In genomic region chr1:3273447-3273846, GRCh38 we compare ENCODE assay signal across 20 cellular contexts.
DNase-seq lines count a peak whose midpoint lies in the region; ATAC-seq, FAIRE-seq and TF ChIP-seq lines count a peak whose summit lies in the region.
"Had no signal": no experiment of that assay in that cellular context is flagged by ENCODE, and none has a peak within 500 bp of the region (broad histone marks: within the 10 kb centered on the region; RNA-seq: fewer than 3 reads in every experiment).

No MANE protein-coding gene starts in this region.

- H2BK5ac ChIP-seq in mesenchymal stem cell (ENCODE audit: low read depth, low read length, poor library complexity, severe bottlenecking) (no peak overlapping the region), trophoblast cell (ENCODE audit: low read depth, low read length, poor library complexity) (no peak overlapping the region)

- no peak overlapping the region for H3K23ac ChIP-seq in mesenchymal stem cell (ENCODE audit: low read length in 2 of 2)
- H3K23ac ChIP-seq in trophoblast cell (ENCODE audit: low read length), result peak overlapping the region; percentile 44

- no peak overlapping the region for H3K14ac ChIP-seq in mesenchymal stem cell (ENCODE audit: low read length in 2 of 2)
- H3K14ac ChIP-seq in trophoblast cell (ENCODE audit: low read length), result no peak overlapping the region

- H3K79me2 ChIP-seq in HepG2 (ENCODE audit: insufficient read depth, low read length), result no peaks in the 10 kb centered on the region
- H3K79me2 ChIP-seq in trophoblast cell (ENCODE audit: control insufficient read depth, insufficient read depth, low read length, poor library complexity), result no peaks in the 10 kb centered on the region

- DNase-seq in HepG2 (ENCODE audit: low spot score) (no peak), right lobe of liver (no peak), mesenchymal stem cell (no peak), trophoblast cell (no peak), ureter (ENCODE audit: low spot score) (no peak), endodermal cell (no peak)
- no peak for DNase-seq in activated CD4-positive, alpha-beta T cell treated with anti-CD3 and anti-CD28 coated beads, Interleukin-2, amount 10 ng/mL, durations not matched to agents 24 days and 14 days
- DNase-seq: AML-193; Caco-2; CD4-positive, alpha-beta T cell; H7 had no signal

- H2BK12ac ChIP-seq in mesenchymal stem cell (ENCODE audit: low read length in 2 of 2), result no peak overlapping the region
- H2BK12ac ChIP-seq in trophoblast cell (ENCODE audit: low read length), result no peak overlapping the region

- POLR2A ChIA-PET in HepG2 (lab: Yijun Ruan, JAX), result no interaction called here

- H3K4me1 ChIP-seq in HepG2 (ENCODE audit: insufficient read depth, low read length), result peaks cover 23% of the 10 kb centered on the region; the same call in 1 of the 2 replicates
- no peaks in the 10 kb centered on the region for H3K4me1 ChIP-seq in right lobe of liver
- no peaks in the 10 kb centered on the region for H3K4me1 ChIP-seq in mesenchymal stem cell (ENCODE audit: control insufficient read depth, insufficient read depth, low read depth, low read length)
- H3K4me1 ChIP-seq in trophoblast cell (ENCODE audit: control insufficient read depth in 1 of 2, insufficient read depth in 2 of 2, low read length in 2 of 2), result no peaks in the 10 kb centered on the region
- H3K4me1 ChIP-seq in endodermal cell (ENCODE audit: control insufficient read depth, insufficient read depth, low read length), result no peaks in the 10 kb centered on the region
- H3K4me1 ChIP-seq: A549, Caco-2 had no signal

- no TSS peak for BruUV-seq in HepG2 (replicated peaks; lab: Mats Ljungman, UMichigan)

- H4K12ac ChIP-seq in trophoblast cell (ENCODE audit: low read depth, low read length), result no peak overlapping the region

- 89% methylated on average over 4 of the region's 4 CpGs for WGBS in HepG2 (ENCODE audit: low lambda C conversion rate)
- 87% methylated on average over 3 of the region's 4 CpGs for whole genome bisulfite sequencing in right lobe of liver (ENCODE audit: insufficient coverage, low coverage, low lambda C conversion rate, missing lambda C conversion rate)
- 95% methylated on average over 4 of the region's 4 CpGs for WGBS in mesenchymal stem cell
- WGBS in trophoblast cell (ENCODE audit: extremely low coverage, insufficient coverage, insufficient read length), result no CpG with 5 or more reads among the region's 4 CpGs
- WGBS in endodermal cell (ENCODE audit: insufficient coverage in 1 of 2, insufficient read length in 1 of 2), 2 experiments, result 87 to 92% methylated on average over 2 to 4 of the region's 4 CpGs

- TF ChIP-seq CTCF in HepG2 (CRISPR knock-in tag; IDR thresholded peaks at IDR 0.05) (no peak), right lobe of liver (IDR thresholded peaks at IDR 0.05) (no peak), endodermal cell (conservative IDR thresholded peaks at IDR 0.05) (no peak)

- H4K91ac ChIP-seq in mesenchymal stem cell (ENCODE audit: low read length), result peak overlapping the region; percentile 34
- H4K91ac ChIP-seq in trophoblast cell (ENCODE audit: low read depth, low read length), result no peak overlapping the region

- H4K8ac ChIP-seq in mesenchymal stem cell (ENCODE audit: low read length) (no peak overlapping the region), trophoblast cell (ENCODE audit: low read depth, low read length) (no peak overlapping the region)

- no peaks in the 10 kb centered on the region for H3K4me1 Mint-ChIP-seq in endodermal cell
- no peaks in the 10 kb centered on the region for H3K4me1 Mint-ChIP-seq in activated CD4-positive, alpha-beta T cell treated with anti-CD3 and anti-CD28 coated beads, Interleukin-2, amount 10 ng/mL, durations not matched to agents 24 days and 14 days
- H3K4me1 Mint-ChIP-seq: GM23338 had no signal

- H3K4me3 ChIP-seq in HepG2 (replicated peaks in 1 of 3; ENCODE audit: insufficient read depth in 1 of 3, low read depth in 2 of 3, low read length in 3 of 3) (no peak overlapping the region), right lobe of liver (no peak overlapping the region), mesenchymal stem cell (ENCODE audit: insufficient read depth in 1 of 2, low read depth in 1 of 2, low read length in 2 of 2) (no peak overlapping the region), trophoblast cell (ENCODE audit: low read depth, low read length) (no peak overlapping the region), endodermal cell (ENCODE audit: low read length) (no peak overlapping the region)
- H3K4me3 ChIP-seq: A549, GM23338 had no signal

- H3K27me3 ChIP-seq in HepG2 (ENCODE audit: control insufficient read depth in 1 of 2, insufficient read depth in 2 of 2, low read length in 2 of 2) (peaks cover 1 to 23% of the 10 kb centered on the region in 2 experiments; a peak in 3 of 5 replicates), right lobe of liver (no peaks in the 10 kb centered on the region), mesenchymal stem cell (ENCODE audit: control insufficient read depth in 1 of 2, insufficient read depth in 1 of 2, low read length in 2 of 2) (peaks cover 0 to 70% of the 10 kb centered on the region in 2 experiments), trophoblast cell (ENCODE audit: insufficient read depth, low read length) (no peaks in the 10 kb centered on the region), endodermal cell (ENCODE audit: control insufficient read depth, insufficient read depth, low read length, poor library complexity, severe bottlenecking) (no peaks in the 10 kb centered on the region)

- no peak overlapping the region for H3K4me2 ChIP-seq in HepG2 (ENCODE audit: low read depth, low read length)
- H3K4me2 ChIP-seq in mesenchymal stem cell (ENCODE audit: low read length, poor library complexity, severe bottlenecking), result no peak overlapping the region
- H3K4me2 ChIP-seq in trophoblast cell (ENCODE audit: low read length), result no peak overlapping the region
- H3K4me2 ChIP-seq: A549, GM23338 had no signal

- no peak for TF ChIP-seq EP300 in HepG2 (IDR thresholded peaks at IDR 0.05; ENCODE audit: low read depth in 2 of 2, low read length in 2 of 2)
- TF ChIP-seq EP300 in HepG2 (CRISPR knock-in tag; IDR thresholded peaks at IDR 0.05; ENCODE audit: borderline replicate concordance), result no peak

- H3K9ac ChIP-seq in HepG2 (ENCODE audit: insufficient read depth, low read depth, low read length) (no peak overlapping the region), mesenchymal stem cell (ENCODE audit: low read length) (no peak overlapping the region), trophoblast cell (ENCODE audit: low read length) (no peak overlapping the region), endodermal cell (ENCODE audit: extremely low read depth, low read length, poor library complexity, severe bottlenecking) (no peak overlapping the region)

- no peak overlapping the region for H2AFZ ChIP-seq in HepG2 (ENCODE audit: low read length)
- no peak overlapping the region for H2AFZ ChIP-seq in mesenchymal stem cell (ENCODE audit: low read depth, low read length)
- no peak overlapping the region for H2AFZ ChIP-seq in trophoblast cell (ENCODE audit: insufficient read depth, low read length, poor library complexity)
- H2AFZ ChIP-seq: GM23338 had no signal

- no peaks in the 10 kb centered on the region for H4K20me1 ChIP-seq in HepG2 (ENCODE audit: insufficient read depth, low read length)

- H3K9me3 ChIP-seq in HepG2 (ENCODE audit: low read length) (no peaks in the 10 kb centered on the region), right lobe of liver (no peaks in the 10 kb centered on the region), mesenchymal stem cell (ENCODE audit: control insufficient read depth, low read length) (no peaks in the 10 kb centered on the region), trophoblast cell (ENCODE audit: insufficient read depth, low read depth, low read length) (peaks cover 10% of the 10 kb centered on the region), endodermal cell (ENCODE audit: control insufficient read depth, low read length) (no peaks in the 10 kb centered on the region)
- H3K9me3 ChIP-seq: A549, Caco-2 had no signal

- no peak overlapping the region for H3K4me3 Mint-ChIP-seq in endodermal cell
- H3K4me3 Mint-ChIP-seq in activated CD4-positive, alpha-beta T cell treated with anti-CD3 and anti-CD28 coated beads, Interleukin-2, amount 10 ng/mL, durations not matched to agents 24 days and 14 days, result no peak overlapping the region
- H3K4me3 Mint-ChIP-seq: CD4-positive, alpha-beta T cell; GM23338 had no signal

- no peak overlapping the region for H2AK5ac ChIP-seq in mesenchymal stem cell (ENCODE audit: low read length, severe bottlenecking)
- no peak overlapping the region for H2AK5ac ChIP-seq in trophoblast cell (ENCODE audit: low read length)

- no peak overlapping the region for H3K27ac Mint-ChIP-seq in endodermal cell
- no peak overlapping the region for H3K27ac Mint-ChIP-seq in activated CD4-positive, alpha-beta T cell treated with anti-CD3 and anti-CD28 coated beads, Interleukin-2, amount 10 ng/mL, durations not matched to agents 24 days and 14 days
- H3K27ac Mint-ChIP-seq: CD4-positive, alpha-beta T cell; GM23338 had no signal

- no peak for TF ChIP-seq POLR2A in HepG2 (IDR thresholded peaks at IDR 0.05; ENCODE audit: insufficient read depth in 1 of 2, low read depth in 2 of 2, low read length in 2 of 2)
- no peak for TF ChIP-seq POLR2A in right lobe of liver (IDR thresholded peaks at IDR 0.05)

- H3K79me1 ChIP-seq in mesenchymal stem cell (replicated peaks; ENCODE audit: low read length, poor library complexity, severe bottlenecking) (no peaks in the 10 kb centered on the region), trophoblast cell (ENCODE audit: low read length) (no peaks in the 10 kb centered on the region)

- FAIRE-seq in HepG2 (lab: Jason Lieb, UNC), result no peak
- FAIRE-seq: A549, D721Med, G401.6, GM12891, GM19239 had no signal

- in situ Hi-C loops in HepG2 (cut with HindIII; ENCODE audit: extremely low pct_ligation_motif_present, low pct_unique_long_range_greater_than_20kb), result no loop called here

- intact Hi-C loops in HepG2 (cut with micrococcal nuclease; ENCODE audit: unreplicated experiment) (no loop called here), right lobe of liver (cut with DNase I) (no loop called here)
- intact Hi-C loops in activated CD4-positive, alpha-beta T cell treated with anti-CD3 and anti-CD28 coated beads, Interleukin-2, amount 10 ng/mL, durations not matched to agents 24 days and 14 days (cut with micrococcal nuclease), result no loop called here

- H3K4ac ChIP-seq in mesenchymal stem cell (ENCODE audit: low read depth in 1 of 2, low read length in 2 of 2) (no peak overlapping the region), trophoblast cell (ENCODE audit: low read depth, low read length) (no peak overlapping the region)

- ATAC-seq in HepG2, result no peak
- no peak for ATAC-seq in right lobe of liver
- ATAC-seq: A549, GM23338, HCT116 had no signal

- peaks cover 2% of the 10 kb centered on the region for H3K27me3 Mint-ChIP-seq in endodermal cell (ENCODE audit: insufficient read depth)
- no peaks in the 10 kb centered on the region for H3K27me3 Mint-ChIP-seq in activated CD4-positive, alpha-beta T cell treated with anti-CD3 and anti-CD28 coated beads, Interleukin-2, amount 10 ng/mL, durations not matched to agents 24 days and 14 days
- H3K27me3 Mint-ChIP-seq: CD4-positive, alpha-beta T cell had no signal

- TF ChIP-seq RAD21 in HepG2 (CRISPR knock-in tag; IDR thresholded peaks at IDR 0.05), result no peak

- CTCF ChIA-PET in HepG2 (lab: Yijun Ruan, JAX; ENCODE audit: low intra/inter-chr PET ratio, low total read pairs), result no interaction called here

- no peaks in the 10 kb centered on the region for H3K9me3 Mint-ChIP-seq in endodermal cell
- H3K9me3 Mint-ChIP-seq in activated CD4-positive, alpha-beta T cell treated with anti-CD3 and anti-CD28 coated beads, Interleukin-2, amount 10 ng/mL, durations not matched to agents 24 days and 14 days, result no peaks in the 10 kb centered on the region
- H3K9me3 Mint-ChIP-seq: CD4-positive, alpha-beta T cell had no signal

- no peak overlapping the region for H2BK15ac ChIP-seq in mesenchymal stem cell (ENCODE audit: low read depth, poor library complexity, severe bottlenecking)

- H3K36me3 ChIP-seq in HepG2 (replicated peaks in 1 of 2; ENCODE audit: control insufficient read depth in 1 of 2, insufficient read depth in 2 of 2, low read length in 2 of 2) (no peaks in the 10 kb centered on the region), right lobe of liver (no peaks in the 10 kb centered on the region), mesenchymal stem cell (ENCODE audit: control insufficient read depth in 1 of 2, insufficient read depth in 2 of 2, low read depth in 1 of 2, low read length in 2 of 2) (no peaks in the 10 kb centered on the region), trophoblast cell (ENCODE audit: control insufficient read depth in 1 of 2, insufficient read depth in 2 of 2, low read length in 2 of 2) (no peaks in the 10 kb centered on the region), endodermal cell (ENCODE audit: control insufficient read depth, insufficient read depth, low read length) (no peaks in the 10 kb centered on the region)

- H2BK120ac ChIP-seq in mesenchymal stem cell (ENCODE audit: low read depth, low read length), result no peak overlapping the region
- H2BK120ac ChIP-seq in trophoblast cell (ENCODE audit: insufficient read depth, low read length, poor library complexity), result no peak overlapping the region

- H3K36me3 Mint-ChIP-seq in endodermal cell (ENCODE audit: low read depth), result no peaks in the 10 kb centered on the region
- H3K36me3 Mint-ChIP-seq in activated CD4-positive, alpha-beta T cell treated with anti-CD3 and anti-CD28 coated beads, Interleukin-2, amount 10 ng/mL, durations not matched to agents 24 days and 14 days (ENCODE audit: low read depth), result no peaks in the 10 kb centered on the region

- H3K18ac ChIP-seq in mesenchymal stem cell (ENCODE audit: low read depth in 1 of 2, low read length in 2 of 2) (no peak overlapping the region), trophoblast cell (ENCODE audit: low read length) (no peak overlapping the region)

- H3K27ac ChIP-seq in HepG2 (ENCODE audit: extremely low read length, insufficient read depth, low read length), result no peak overlapping the region
- no peak overlapping the region for H3K27ac ChIP-seq in right lobe of liver
- no peak overlapping the region for H3K27ac ChIP-seq in mesenchymal stem cell (ENCODE audit: low read length, poor library complexity, severe bottlenecking)
- no peak overlapping the region for H3K27ac ChIP-seq in trophoblast cell (ENCODE audit: low read depth, low read length)
- no peak overlapping the region for H3K27ac ChIP-seq in endodermal cell (ENCODE audit: low read depth, low read length)
- H3K27ac ChIP-seq: 22Rv1, A549, C4-2B had no signal
